ENCODE assay signal across 25 cellular contexts in the genomic region with DNA sequence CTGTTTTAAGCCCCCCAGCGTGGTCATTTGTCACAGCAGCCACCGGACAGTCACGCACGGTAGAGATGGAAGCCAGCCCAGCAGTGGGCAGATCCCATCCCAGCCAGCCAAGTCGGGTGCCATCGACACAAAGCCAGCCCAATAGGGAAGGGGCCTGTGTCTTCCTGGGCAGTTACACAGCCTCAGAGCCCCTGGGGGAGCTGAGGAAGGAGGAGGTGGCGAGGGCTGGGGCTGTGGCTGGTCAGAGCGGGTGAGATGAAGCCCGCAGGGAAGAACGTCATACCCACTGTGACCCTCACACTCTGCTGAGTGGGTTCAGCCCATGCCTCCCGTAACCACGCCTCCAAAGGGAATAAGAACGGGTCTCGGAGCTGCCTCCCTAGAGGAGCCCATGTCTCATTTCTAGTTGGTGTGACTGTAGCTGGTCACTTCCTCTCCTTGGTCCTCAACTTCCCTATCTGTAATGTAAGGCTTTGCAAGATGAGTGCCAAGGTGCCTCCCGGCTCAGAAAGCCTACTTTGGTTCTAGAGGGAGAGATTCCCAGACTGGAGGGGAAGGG. TPM values are rescaled to one million over a fixed set of nuclear protein-coding genes. Genes with fewer than 3 reads are reported as not detected.
DNase-seq lines count a peak whose midpoint lies in the region; TF ChIP-seq lines count a peak whose summit lies in the region.
"Had no signal": no experiment of that assay in that cellular context is flagged by ENCODE, and none has a peak within 500 bp of the region (broad histone marks: within the 10 kb centered on the region; RNA-seq: fewer than 3 reads in every experiment).

No MANE protein-coding gene starts in this region.

- peaks cover 19% of the 10 kb centered on the region for H3K36me3 Mint-ChIP-seq in HFFc6 (ENCODE audit: low read depth)
- H3K36me3 Mint-ChIP-seq in dendritic cell treated with granulocyte-macrophage colony-stimulating factor and Interleukin-4, amounts not matched to agents 40 ng/mL and 50 ng/mL, for 4 days (ENCODE audit: low read depth), result peaks cover 18% of the 10 kb centered on the region

- H2AFZ ChIP-seq in osteoblast (ENCODE audit: low read length), result peak overlapping the region; percentile 68

- H3K9me3 ChIP-seq in osteoblast (ENCODE audit: low read depth, low read length), result no peaks in the 10 kb centered on the region
- H3K9me3 ChIP-seq: left ventricle myocardium inferior, thyroid gland had no signal

- no peaks in the 10 kb centered on the region for H3K9me3 Mint-ChIP-seq in HFFc6
- H3K9me3 Mint-ChIP-seq in dendritic cell treated with granulocyte-macrophage colony-stimulating factor and Interleukin-4, amounts not matched to agents 40 ng/mL and 50 ng/mL, for 4 days, result no peaks in the 10 kb centered on the region
- H3K9me3 Mint-ChIP-seq: activated T-cell treated with anti-CD3 and anti-CD28 coated beads, Interleukin-2, amount 50 U/mL, for 24 hours; CD8-positive, alpha-beta T cell; immature natural killer cell; stimulated activated naive CD8-positive, alpha-beta T cell treated with anti-CD3 and anti-CD28 coated beads, Interleukin-15, amount 100 ng/mL, for 72 hours had no signal

- H3K4me1 ChIP-seq in osteoblast (ENCODE audit: insufficient read depth, low read length), result no peaks in the 10 kb centered on the region
- H3K4me1 ChIP-seq: foreskin keratinocyte, left ventricle myocardium inferior, thyroid gland had no signal

- intact Hi-C loops in dendritic cell treated with granulocyte-macrophage colony-stimulating factor and Interleukin-4, amounts not matched to agents 40 ng/mL and 50 ng/mL, for 4 days (cut with micrococcal nuclease), result no loop called here

- TF ChIP-seq CTCF in HFFc6 (IDR thresholded peaks at IDR 0.05) (no peak), osteoblast (IDR thresholded peaks at IDR 0.05; ENCODE audit: extremely low read depth, low read depth, low read length) (no peak)

- H3K4me2 ChIP-seq in osteoblast (ENCODE audit: insufficient read depth, low read length), result no peak overlapping the region

- H3K27me3 ChIP-seq in osteoblast (ENCODE audit: insufficient read depth, low read length), result no peaks in the 10 kb centered on the region
- H3K27me3 ChIP-seq: brain microvascular endothelial cell, foreskin keratinocyte, thyroid gland had no signal

- H3K27ac Mint-ChIP-seq in HFFc6, result peak overlapping the region; percentile 29; the same call in 1 of the 2 replicates
- H3K27ac Mint-ChIP-seq in dendritic cell treated with granulocyte-macrophage colony-stimulating factor and Interleukin-4, amounts not matched to agents 40 ng/mL and 50 ng/mL, for 4 days, result peak overlapping the region; percentile 84
- H3K27ac Mint-ChIP-seq: activated CD4-positive, alpha-beta T cell treated with anti-CD3 and anti-CD28 coated beads for 36 hours; activated T-cell treated with anti-CD3 and anti-CD28 coated beads, Interleukin-2, amount 50 U/mL, for 24 hours; CD8-positive, alpha-beta T cell; nephron progenitor cell; progenitor cell of endocrine pancreas had no signal

- H3K4me1 Mint-ChIP-seq in HFFc6 (ENCODE audit: low read depth), result peaks cover 7% of the 10 kb centered on the region
- peaks cover 56% of the 10 kb centered on the region for H3K4me1 Mint-ChIP-seq in dendritic cell treated with granulocyte-macrophage colony-stimulating factor and Interleukin-4, amounts not matched to agents 40 ng/mL and 50 ng/mL, for 4 days (ENCODE audit: low read depth)

- no peaks in the 10 kb centered on the region for H4K20me1 ChIP-seq in osteoblast (ENCODE audit: insufficient read depth, low read length)

- no peak overlapping the region for H3K27ac ChIP-seq in osteoblast (ENCODE audit: low read depth, low read length)
- H3K27ac ChIP-seq: brain microvascular endothelial cell, foreskin keratinocyte, left ventricle myocardium inferior, thyroid gland had no signal

- no peaks in the 10 kb centered on the region for H3K27me3 Mint-ChIP-seq in HFFc6 (ENCODE audit: insufficient read depth)
- H3K27me3 Mint-ChIP-seq in dendritic cell treated with granulocyte-macrophage colony-stimulating factor and Interleukin-4, amounts not matched to agents 40 ng/mL and 50 ng/mL, for 4 days, result no peaks in the 10 kb centered on the region
- H3K27me3 Mint-ChIP-seq: activated CD4-positive, alpha-beta T cell treated with anti-CD3 and anti-CD28 coated beads for 36 hours; activated T-cell treated with anti-CD3 and anti-CD28 coated beads, Interleukin-2, amount 50 U/mL, for 24 hours; stimulated activated naive CD8-positive, alpha-beta T cell treated with anti-CD3 and anti-CD28 coated beads, Interleukin-15, amount 100 ng/mL, for 72 hours had no signal

- H3K4me3 Mint-ChIP-seq in HFFc6, result no peak overlapping the region
- peak overlapping the region; percentile 30 for H3K4me3 Mint-ChIP-seq in dendritic cell treated with granulocyte-macrophage colony-stimulating factor and Interleukin-4, amounts not matched to agents 40 ng/mL and 50 ng/mL, for 4 days
- H3K4me3 Mint-ChIP-seq: activated CD4-positive, alpha-beta T cell treated with anti-CD3 and anti-CD28 coated beads for 36 hours; activated T-cell treated with anti-CD3 and anti-CD28 coated beads, Interleukin-2, amount 50 U/mL, for 24 hours; CD8-positive, alpha-beta T cell; immature natural killer cell; nephron progenitor cell; stimulated activated naive CD8-positive, alpha-beta T cell treated with anti-CD3 and anti-CD28 coated beads, Interleukin-15, amount 100 ng/mL, for 72 hours had no signal

- no peak overlapping the region for H3K4me3 ChIP-seq in osteoblast (ENCODE audit: insufficient read depth, low read length)
- H3K4me3 ChIP-seq: left ventricle myocardium inferior, thyroid gland had no signal

- no peak for DNase-seq in HFFc6
- DNase-seq in NOMO-1 treated with DMSO at 0.1 percent for 48 hours (lab: John Stamatoyannopoulos, UW; ENCODE audit: unreplicated experiment), result peak; percentile 73
- DNase-seq in osteoblast (ENCODE audit: insufficient read length, low spot score, missing footprints), result peak; percentile 44
- DNase-seq in NCI-H1105 treated with DMSO at 0.1 percent for 48 hours (lab: John Stamatoyannopoulos, UW), result no peak
- DNase-seq in T1000 (lab: John Stamatoyannopoulos, UW), result no peak
- DNase-seq in dedifferentiated amniotic fluid mesenchymal stem cell (ENCODE audit: extremely low spot score), result no peak
- DNase-seq: activated CD4-positive, alpha-beta T cell treated with anti-CD3 and anti-CD28 coated beads for 36 hours; activated CD8-positive, alpha-beta memory T cell treated with anti-CD3 and anti-CD28 coated beads for 24 hours; activated T-cell treated with anti-CD3 and anti-CD28 coated beads, Interleukin-2, amount 50 U/mL, for 24 hours; brain microvascular endothelial cell; CD8-positive, alpha-beta T cell; foreskin keratinocyte; immature natural killer cell; left ventricle myocardium inferior; NCI-H1105; NCI-H2029 treated with DMSO at 0.1 percent for 48 hours; NCI-H2227 treated with DMSO at 0.1 percent for 48 hours; NCI-H69; nephron progenitor cell; OCI-M1; stimulated activated naive CD8-positive, alpha-beta T cell treated with anti-CD3 and anti-CD28 coated beads, Interleukin-15, amount 100 ng/mL, for 72 hours; thyroid gland had no signal

- no peaks in the 10 kb centered on the region for H3K36me3 ChIP-seq in osteoblast (ENCODE audit: insufficient read depth, low read length)
- H3K36me3 ChIP-seq: brain microvascular endothelial cell, left ventricle myocardium inferior, thyroid gland had no signal

- no peaks in the 10 kb centered on the region for H3K79me2 ChIP-seq in osteoblast (ENCODE audit: insufficient read depth, low read length)

RNA-seq across cellular contexts. Expression of a gene that starts 20.9 kb away (rescaled TPM):
- 10 to 100 TPM; 13.4 to 18.6 (median 15.7) TPM for total RNA-seq in HFFc6 (2021; fragmentation: NEBNext Ultra II Directional; extraction: Animal tissue kit (Norgen Biotek cat#: 25700))
- total RNA-seq in osteoblast, result 0.59 and 0.72 TPM in 2 replicates
- total RNA-seq: LHCN-M2 had no signal

RNA-seq across cellular contexts. Expression of a gene that starts 41.2 kb away (rescaled TPM):
- 10 to 100 TPM; 11.8 to 24.6 (median 21.0) TPM for total RNA-seq in HFFc6 (2021; fragmentation: NEBNext Ultra II Directional; extraction: Animal tissue kit (Norgen Biotek cat#: 25700))
- total RNA-seq in osteoblast, result 1.2 and 1.8 TPM in 2 replicates

Comparison
In these comparisons a context has a peak if more than half of its experiments do, and no peak if none do; other contexts are left out.
1. DNase-seq: peak in NOMO-1 treated with DMSO at 0.1 percent for 48 hours (single experiment) and osteoblast (single experiment); none in HFFc6 (single experiment), NCI-H1105 treated with DMSO at 0.1 percent for 48 hours (single experiment), T1000 (single experiment) and dedifferentiated amniotic fluid mesenchymal stem cell (single experiment).